In genomic region chr14:65026526-65026925, GRCh38 we compare ENCODE assay signal across 25 cellular contexts.
"Had no signal": no experiment of that assay in that cellular context is flagged by ENCODE, and none has a peak within 500 bp of the region (broad histone marks: within the 10 kb centered on the region; RNA-seq: fewer than 3 reads in every experiment).

No MANE protein-coding gene starts in this region.

- H3K36me3 ChIP-seq: colonic mucosa, ovary had no signal

- ATAC-seq: activated T-cell treated with anti-CD3 and anti-CD28 coated beads, Interleukin-2, amount 50 U/mL, for 4 hours; left cardiac atrium; naive thymus-derived CD4-positive, alpha-beta T cell; stimulated activated naive CD8-positive, alpha-beta T cell treated with anti-CD3 and anti-CD28 coated beads, Interleukin-15, Interleukin-2, amounts not matched to agents 100 U/mL and 50 U/mL, for 24 hours had no signal

- H3K9me3 Mint-ChIP-seq: activated T-cell treated with anti-CD3 and anti-CD28 coated beads, Interleukin-2, amount 50 U/mL, for 4 hours; central memory CD8-positive, alpha-beta T cell; endodermal cell; naive thymus-derived CD4-positive, alpha-beta T cell; T-helper 2 cell treated with Interferon-gamma antibody and Interleukin-4, amounts not matched to agents 5 μg/mL and 100 μg/mL, for 36 hours had no signal

- H3K4me3 Mint-ChIP-seq: activated T-cell treated with anti-CD3 and anti-CD28 coated beads, Interleukin-2, amount 50 U/mL, for 4 hours; central memory CD8-positive, alpha-beta T cell; endodermal cell; naive thymus-derived CD4-positive, alpha-beta T cell; T-helper 2 cell treated with Interferon-gamma antibody and Interleukin-4, amounts not matched to agents 5 μg/mL and 100 μg/mL, for 36 hours had no signal

- H3K27me3 ChIP-seq: brain microvascular endothelial cell, colonic mucosa, hepatocyte, ovary, upper lobe of left lung had no signal

- H3K27ac Mint-ChIP-seq: naive thymus-derived CD4-positive, alpha-beta T cell; T-helper 2 cell treated with Interferon-gamma antibody and Interleukin-4, amounts not matched to agents 5 μg/mL and 100 μg/mL, for 36 hours had no signal

- H3K27me3 Mint-ChIP-seq: central memory CD8-positive, alpha-beta T cell; naive thymus-derived CD4-positive, alpha-beta T cell had no signal

- DNase-seq: activated CD4-positive, alpha-beta T cell treated with anti-CD3 and anti-CD28 coated beads for 48 hours; activated CD4-positive, CD25-positive, alpha-beta regulatory T cell; activated CD8-positive, alpha-beta memory T cell treated with anti-CD3 and anti-CD28 coated beads, Interleukin-2, amount 50 U/mL, for 4 hours; activated effector memory CD4-positive, alpha-beta T cell treated with Interleukin-2 at 50 U/mL for 16 hours; activated naive CD4-positive, alpha-beta T cell treated with anti-CD3 and anti-CD28 coated beads, Interleukin-2, amount 50 U/mL, for 16 hours; activated T-cell treated with anti-CD3 and anti-CD28 coated beads, Interleukin-2, amount 50 U/mL, for 4 hours; aorta; brain microvascular endothelial cell; colonic mucosa; endodermal cell; erythroblast; left cardiac atrium; mesenchymal stem cell; naive thymus-derived CD4-positive, alpha-beta T cell; ovary; stimulated activated CD4-positive, alpha-beta T cell treated with anti-CD3 and anti-CD28 coated beads, Interleukin-1b, Interleukin-23, amount 100 ng/mL, for 48 hours; stimulated activated CD8-positive, alpha-beta memory T cell treated with anti-CD3 and anti-CD28 coated beads, Interleukin-4, amount 100 ng/mL, for 48 hours; stimulated activated naive CD8-positive, alpha-beta T cell treated with anti-CD3 and anti-CD28 coated beads, Interleukin-15, Interleukin-2, amounts not matched to agents 100 U/mL and 50 U/mL, for 24 hours; upper lobe of left lung had no signal

- H3K9me3 ChIP-seq: colonic mucosa, mucosa of descending colon, ovary, upper lobe of left lung had no signal

- H3K79me2 ChIP-seq: hepatocyte had no signal

- H3K4me1 Mint-ChIP-seq: central memory CD8-positive, alpha-beta T cell; endodermal cell had no signal

- FAIRE-seq: TTC549 had no signal

- H3K4me2 ChIP-seq: hepatocyte had no signal

- H3K4me3 ChIP-seq: colonic mucosa, hepatocyte, mucosa of descending colon, ovary, SK-N-MC, upper lobe of left lung had no signal

- H3K4me1 ChIP-seq: upper lobe of left lung had no signal

- H3K27ac ChIP-seq: brain microvascular endothelial cell, hepatocyte, ovary, SK-N-MC, upper lobe of left lung had no signal

- H2AFZ ChIP-seq: hepatocyte had no signal
